In the genomic region with DNA sequence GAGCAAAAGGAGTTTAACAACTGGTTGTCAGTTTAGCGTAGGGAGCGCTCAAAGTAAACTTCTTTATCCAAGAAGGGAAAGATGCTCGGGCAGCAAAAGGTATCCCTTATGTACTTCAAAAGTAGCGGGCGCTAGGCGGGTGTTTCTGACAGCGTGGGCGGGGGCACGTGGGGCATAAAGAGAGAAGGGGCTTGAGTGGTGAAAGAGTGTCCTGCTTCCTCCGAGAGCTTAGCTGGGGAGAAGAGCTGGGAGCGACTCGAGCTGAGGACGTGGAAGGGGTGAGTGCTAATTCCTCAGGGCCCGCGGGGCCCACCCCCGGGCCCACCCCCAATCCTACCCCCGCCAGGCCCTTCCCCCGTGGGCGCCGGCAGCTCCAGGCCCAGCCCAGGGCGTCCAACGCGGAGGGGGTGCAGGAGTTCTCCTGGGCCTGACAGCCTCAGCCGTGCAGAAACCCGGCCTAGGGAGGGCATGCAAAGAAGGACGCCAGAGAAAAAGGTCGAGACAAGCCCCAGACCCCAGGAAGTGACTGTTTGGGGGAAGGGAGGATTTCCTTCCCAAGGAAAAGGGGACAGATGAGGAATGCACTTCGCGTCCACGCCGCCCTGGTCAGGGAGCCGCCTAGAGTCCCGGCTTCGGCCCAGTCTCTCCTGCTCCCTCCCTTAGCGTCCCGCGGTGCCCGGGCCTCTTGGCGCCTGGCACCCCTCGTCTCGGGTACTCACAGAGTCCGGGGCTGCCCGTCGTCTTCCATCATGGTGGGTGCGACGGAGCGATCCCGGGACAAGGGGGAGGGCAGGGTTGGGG, we compare ENCODE assay signal across 8 cellular contexts. TPM values are rescaled to one million over a fixed set of nuclear protein-coding genes. Genes with fewer than 3 reads are reported as not detected.
A peak's percentile ranks its signal among the peaks of the same experiment; 100 is the strongest.
DNase-seq lines count a peak whose midpoint lies in the region; ATAC-seq and TF ChIP-seq lines count a peak whose summit lies in the region.

No MANE protein-coding gene starts in this region.

- H3K27ac ChIP-seq in CD4-positive, alpha-beta T cell (ENCODE audit: low read depth, low read length) = peak overlapping the region; percentile 87
- peak overlapping the region; percentile 49; the same call in 1 of the 2 replicates for H3K27ac ChIP-seq in MM.1S (ENCODE audit: low read length)

- H3K27ac Mint-ChIP-seq in CD4-positive, alpha-beta T cell = peak overlapping the region; percentile 95
- peak overlapping the region; percentile 95 for H3K27ac Mint-ChIP-seq in effector memory CD8-positive, alpha-beta T cell

- no peaks in the 10 kb centered on the region for H3K9me2 ChIP-seq in MM.1S (replicated peaks; ENCODE audit: insufficient read depth, low read length)

- DNase-seq in CD4-positive, alpha-beta T cell = peak; percentile 12 to 54 (median 34)
- DNase-seq in MM.1S (peak; percentile 39), NCI-H446 (lab: John Stamatoyannopoulos, UW) (no peak)
- peak; percentile 87 for DNase-seq in activated CD8-positive, alpha-beta memory T cell treated with anti-CD3 and anti-CD28 coated beads for 24 hours
- peak; percentile 36 to 37 (median 36) for DNase-seq in effector memory CD8-positive, alpha-beta T cell
- peak; percentile 55 for DNase-seq in stimulated activated CD8-positive, alpha-beta memory T cell treated with anti-CD3 and anti-CD28 coated beads, Interleukin-4, amount 100 ng/mL, for 24 hours (ENCODE audit: low read depth)

- peaks cover 42% of the 10 kb centered on the region for H3K36me3 Mint-ChIP-seq in CD4-positive, alpha-beta T cell (ENCODE audit: low read depth)
- H3K36me3 Mint-ChIP-seq in effector memory CD8-positive, alpha-beta T cell (ENCODE audit: insufficient read depth) = peaks cover 40% of the 10 kb centered on the region

- H3K9me3 Mint-ChIP-seq in CD4-positive, alpha-beta T cell = no peaks in the 10 kb centered on the region
- H3K9me3 Mint-ChIP-seq in effector memory CD8-positive, alpha-beta T cell = no peaks in the 10 kb centered on the region

- intact Hi-C loops in CD4-positive, alpha-beta T cell (cut with DNase I, micrococcal nuclease) = loop anchor here (1.0 to 10.0 kb wide), 13 partner anchors 53 to 841 kb away; a partner anchor contains a TSS

- no peaks in the 10 kb centered on the region; the same call in 1 of the 2 replicates for H3K36me3 ChIP-seq in MM.1S (replicated peaks; ENCODE audit: insufficient read depth, low read length)

- peak overlapping the region; percentile 84 for H3K9ac ChIP-seq in MM.1S (ENCODE audit: low read length)

- peak overlapping the region; percentile 90 for H3K4me2 ChIP-seq in MM.1S (ENCODE audit: low read depth, low read length)

- peak overlapping the region; percentile 98 for H3K4me3 Mint-ChIP-seq in CD4-positive, alpha-beta T cell
- H3K4me3 Mint-ChIP-seq in effector memory CD8-positive, alpha-beta T cell = peak overlapping the region; percentile 94 to 98

- peaks cover 7% of the 10 kb centered on the region; the same call in 1 of the 2 replicates for H3F3A ChIP-seq in MM.1S (ENCODE audit: insufficient read depth, low read length)

- no peaks in the 10 kb centered on the region for H3K27me3 Mint-ChIP-seq in CD4-positive, alpha-beta T cell
- H3K27me3 Mint-ChIP-seq in effector memory CD8-positive, alpha-beta T cell = no peaks in the 10 kb centered on the region

- peaks cover 65% of the 10 kb centered on the region for H3K4me1 Mint-ChIP-seq in CD4-positive, alpha-beta T cell (ENCODE audit: low read depth)
- peaks cover 35 to 43% of the 10 kb centered on the region in 2 donors for H3K4me1 Mint-ChIP-seq in effector memory CD8-positive, alpha-beta T cell (ENCODE audit: low read depth in 2 of 2)

- no peak for TF ChIP-seq CTCF in CD4-positive, alpha-beta T cell (IDR thresholded peaks at IDR 0.05)
- no peak for TF ChIP-seq CTCF in MM.1S (IDR thresholded peaks at IDR 0.05; ENCODE audit: low read length)

- H3K9me3 ChIP-seq in CD4-positive, alpha-beta T cell (ENCODE audit: control insufficient read depth, low read length) = no peaks in the 10 kb centered on the region
- no peaks in the 10 kb centered on the region for H3K9me3 ChIP-seq in MM.1S (replicated peaks; ENCODE audit: insufficient read depth, low read length)
- no peaks in the 10 kb centered on the region for H3K9me3 ChIP-seq in mononuclear cell (ENCODE audit: low read depth, low read length)

- H3K4me3 ChIP-seq in MM.1S (ENCODE audit: low read length) = peak overlapping the region; percentile 97
- peak overlapping the region; percentile 97 for H3K4me3 ChIP-seq in mononuclear cell (ENCODE audit: low read length)

- ATAC-seq in CD4-positive, alpha-beta T cell (ENCODE audit: poor library complexity) = peak; percentile 37
- peak; percentile 6 for ATAC-seq in GM21447 (IDR thresholded peaks at IDR 0.05; ENCODE audit: unreplicated experiment)
- ATAC-seq in effector memory CD8-positive, alpha-beta T cell (replicated peaks) = peak; percentile 31

- CTCF ChIA-PET in CD4-positive, alpha-beta T cell (lab: Charles Lee) = no interaction called here

- H3K27me3 ChIP-seq in CD4-positive, alpha-beta T cell (ENCODE audit: control insufficient read depth, insufficient read depth, low read length) = no peaks in the 10 kb centered on the region
- H3K27me3 ChIP-seq in MM.1S (replicated peaks; ENCODE audit: insufficient read depth, low read length) (no peaks in the 10 kb centered on the region), mononuclear cell (ENCODE audit: insufficient read depth, low read length) (no peaks in the 10 kb centered on the region)

- POLR2A ChIA-PET in CD4-positive, alpha-beta T cell (lab: Charles Lee) = interaction anchor here (0.7 to 2.7 kb wide), 11 partner anchors 11 to 431 kb away, joined by 3 to 20 read pairs (median 4); a partner anchor contains a TSS

- H2AFZ ChIP-seq in MM.1S (ENCODE audit: low read length) = peak overlapping the region; percentile 64

- H4K20me1 ChIP-seq in MM.1S (ENCODE audit: insufficient read depth, low read length) = peaks cover 9% of the 10 kb centered on the region; the same call in 1 of the 2 replicates

- H3K4me1 ChIP-seq in MM.1S (ENCODE audit: low read length) (peaks cover 22% of the 10 kb centered on the region), mononuclear cell (ENCODE audit: insufficient read depth, low read length) (peaks cover 42% of the 10 kb centered on the region)

- H3K79me2 ChIP-seq in MM.1S (ENCODE audit: low read length) = peaks cover 60% of the 10 kb centered on the region

RNA-seq across cellular contexts. Expression of a gene that starts 0.8 kb away (rescaled TPM):
- total RNA-seq in CD4-positive, alpha-beta T cell = 100 to 1,000 TPM; 159 to 174 TPM
- total RNA-seq in mononuclear cell = 101 TPM

RNA-seq across cellular contexts. Expression of a gene that starts 53.4 kb away (rescaled TPM):
- 100 to 1,000 TPM; 132 to 134 TPM for total RNA-seq in CD4-positive, alpha-beta T cell
- total RNA-seq in mononuclear cell = 181 TPM

RNA-seq across cellular contexts. Expression of a gene that starts 55.3 kb away (rescaled TPM):
- 10 to 100 TPM; 65.1 to 65.8 TPM for total RNA-seq in CD4-positive, alpha-beta T cell
- total RNA-seq in mononuclear cell = 13.2 TPM

Comparison
In these comparisons a context has a peak if more than half of its experiments do, and no peak if none do; other contexts are left out.
1. DNase-seq: peak in CD4-positive, alpha-beta T cell (10 of 10), MM.1S (single experiment), activated CD8-positive, alpha-beta memory T cell treated with anti-CD3 and anti-CD28 coated beads for 24 hours (single experiment), effector memory CD8-positive, alpha-beta T cell (3 of 3) and stimulated activated CD8-positive, alpha-beta memory T cell treated with anti-CD3 and anti-CD28 coated beads, Interleukin-4, amount 100 ng/mL, for 24 hours (single experiment); none in NCI-H446 (0 of 2).
2. Peak in every context shown above with its lines, with median percentiles within 50 percentile points of each other: ATAC-seq.